ENCODE assay signal across 2 cellular contexts in genomic region chr9:120399940-120400339, GRCh38.
TF ChIP-seq lines count a peak whose summit lies in the region.

No MANE protein-coding gene starts in this region.

TF ChIP-seq in liver, 16 proteins besides CTCF, POLR2A, EP300 and RAD21 (continued from another document):
- TF ChIP-seq GABPA (IDR thresholded peaks at IDR 0.05 in 1 of 2, conservative IDR thresholded peaks at IDR 0.05 in 1 of 2) (no peak), HNF4A (conservative IDR thresholded peaks at IDR 0.05) (peak; percentile 16 to 20)

TF ChIP-seq in HepG2, 621 proteins besides CTCF, POLR2A, EP300 and RAD21 (continued from another document):
- no peak for TF ChIP-seq PBX3 (CRISPR knock-in tag; IDR thresholded peaks at IDR 0.05; ENCODE audit: borderline replicate concordance)
